1 cellular context compared by ENCODE assay signal in genomic region chr20:31700747-31701146, GRCh38.
TF ChIP-seq lines count a peak whose summit lies in the region.

No MANE protein-coding gene starts in this region.

TF ChIP-seq in HepG2, 621 proteins besides CTCF, POLR2A, EP300 and RAD21 (continues in another document):
- TF ChIP-seq ATF7 (IDR thresholded peaks at IDR 0.05) (no peak), ATF7 (CRISPR knock-in tag; IDR thresholded peaks at IDR 0.05) (no peak), ZNF17 (CRISPR knock-in tag; IDR thresholded peaks at IDR 0.05) (no peak), POLR2G (IDR thresholded peaks at IDR 0.05; ENCODE audit: low read depth, low read length) (peak; percentile 37; the same call in 1 of the 2 replicates), RNF219 (CRISPR knock-in tag; IDR thresholded peaks at IDR 0.05) (no peak), ZNF350 (CRISPR knock-in tag; IDR thresholded peaks at IDR 0.05; ENCODE audit: borderline replicate concordance, low read depth) (0 out of 2 replicates have a peak, but pooled peaks have one; percentile 20), MAZ (IDR thresholded peaks at IDR 0.05; ENCODE audit: borderline replicate concordance, low read depth, low read length) (no peak), MAZ (CRISPR knock-in tag; IDR thresholded peaks at IDR 0.05; ENCODE audit: low read depth) (no peak), GLI4 (CRISPR knock-in tag; IDR thresholded peaks at IDR 0.05; ENCODE audit: borderline replicate concordance) (0 out of 2 replicates have a peak, but pooled peaks have one; percentile 8), ZNF337 (CRISPR knock-in tag; IDR thresholded peaks at IDR 0.05; ENCODE audit: borderline replicate concordance, low read depth) (0 out of 2 replicates have a peak, but pooled peaks have one; percentile 37), DBP (CRISPR knock-in tag; IDR thresholded peaks at IDR 0.05; ENCODE audit: not compliant biosample characterization) (no peak), REPIN1 (CRISPR knock-in tag; IDR thresholded peaks at IDR 0.05; ENCODE audit: borderline replicate concordance, low read depth) (no peak), ARHGAP35 (CRISPR knock-in tag; IDR thresholded peaks at IDR 0.05; ENCODE audit: borderline replicate concordance) (no peak), SALL1 (CRISPR knock-in tag; IDR thresholded peaks at IDR 0.05) (peak; percentile 29; the same call in 1 of the 2 replicates), ZNF766 (CRISPR knock-in tag; IDR thresholded peaks at IDR 0.05; ENCODE audit: borderline replicate concordance) (no peak), ZNF136 (CRISPR knock-in tag; IDR thresholded peaks at IDR 0.05; ENCODE audit: low read depth) (no peak), TBX3 (IDR thresholded peaks at IDR 0.05; ENCODE audit: borderline replicate concordance) (no peak), ZNF75D (CRISPR knock-in tag; IDR thresholded peaks at IDR 0.05; ENCODE audit: borderline replicate concordance) (0 out of 2 replicates have a peak, but pooled peaks have one; percentile 27), KIAA2018 (CRISPR knock-in tag; IDR thresholded peaks at IDR 0.05; ENCODE audit: borderline replicate concordance) (no peak), ZNF362 (CRISPR knock-in tag; IDR thresholded peaks at IDR 0.05; ENCODE audit: borderline replicate concordance) (0 out of 2 replicates have a peak, but pooled peaks have one; percentile 14), ZBTB40 (IDR thresholded peaks at IDR 0.05) (no peak), ZBTB40 (CRISPR knock-in tag; IDR thresholded peaks at IDR 0.05) (no peak), ZNF670 (CRISPR knock-in tag; IDR thresholded peaks at IDR 0.05; ENCODE audit: borderline replicate concordance) (no peak), ZNF720 (CRISPR knock-in tag; IDR thresholded peaks at IDR 0.05) (no peak), ZSCAN22 (CRISPR knock-in tag; IDR thresholded peaks at IDR 0.05) (no peak), XBP1 (CRISPR knock-in tag; IDR thresholded peaks at IDR 0.05) (no peak), CAMTA2 (CRISPR knock-in tag; IDR thresholded peaks at IDR 0.05; ENCODE audit: borderline replicate concordance) (no peak), GPN1 (CRISPR knock-in tag; IDR thresholded peaks at IDR 0.05; ENCODE audit: borderline replicate concordance) (no peak), ZNF547 (CRISPR knock-in tag; IDR thresholded peaks at IDR 0.05) (0 out of 2 replicates have a peak, but pooled peaks have one; percentile 15), ZNF879 (CRISPR knock-in tag; IDR thresholded peaks at IDR 0.05) (no peak), ZNF367 (CRISPR knock-in tag; IDR thresholded peaks at IDR 0.05; ENCODE audit: borderline replicate concordance) (no peak), FOXJ3 (CRISPR knock-in tag; IDR thresholded peaks at IDR 0.05; ENCODE audit: borderline replicate concordance) (no peak), ZSCAN21 (CRISPR knock-in tag; IDR thresholded peaks at IDR 0.05; ENCODE audit: borderline replicate concordance) (no peak), CREB3 (CRISPR knock-in tag; IDR thresholded peaks at IDR 0.05) (no peak), SKI (IDR thresholded peaks at IDR 0.05; ENCODE audit: partially characterized antibody) (no peak), ZNF501 (CRISPR knock-in tag; IDR thresholded peaks at IDR 0.05) (0 out of 2 replicates have a peak, but pooled peaks have one; percentile 20), AKAP8 (CRISPR knock-in tag; IDR thresholded peaks at IDR 0.05) (0 out of 2 replicates have a peak, but pooled peaks have one; percentile 38)
